ENCODE assay signal across 8 cellular contexts in genomic region chr15:25850154-25851111, GRCh38. TPM values are rescaled to one million over a fixed set of nuclear protein-coding genes. Genes with fewer than 3 reads are reported as not detected.
A peak's percentile ranks its signal among the peaks of the same experiment; 100 is the strongest.
DNase-seq lines count a peak whose midpoint lies in the region; ATAC-seq, FAIRE-seq and TF ChIP-seq lines count a peak whose summit lies in the region.

No MANE protein-coding gene starts in this region.

- H3K9me3 ChIP-seq in SJSA1 (replicated peaks) (no peaks in the 10 kb centered on the region), adipocyte (ENCODE audit: control insufficient read depth, low read length) (no peaks in the 10 kb centered on the region), iPS DF 6.9 (ENCODE audit: control insufficient read depth, insufficient read depth, low read length) (no peaks in the 10 kb centered on the region)

- ATAC-seq in GM18499 (IDR thresholded peaks at IDR 0.05; ENCODE audit: insufficient read depth, unreplicated experiment) (peak; percentile 61), HG02973 (IDR thresholded peaks at IDR 0.05; ENCODE audit: unreplicated experiment) (peak; percentile 84)

- WGBS in iPS DF 6.9 (ENCODE audit: insufficient coverage, insufficient read length), result no CpG with 5 or more reads among the region's 36 CpGs

- H3K4me3 ChIP-seq in SJSA1 (peak overlapping the region; percentile 30), adipocyte (ENCODE audit: low read length) (peak overlapping the region; percentile 75), iPS DF 6.9 (ENCODE audit: low read length) (peak overlapping the region; percentile 45), skin epidermis (peak overlapping the region; percentile 19 to 39 (median 24))

- peak overlapping the region; percentile 86 for H3K9ac ChIP-seq in adipocyte (ENCODE audit: low read length)

- peak; percentile 90 to 94 for DNase-seq in SJSA1 (ENCODE audit: low read depth in 1 of 2, low spot score in 2 of 2)
- peak; percentile 90 for DNase-seq in adipocyte (ENCODE audit: low read depth)
- DNase-seq in iPS DF 6.9 (ENCODE audit: low read depth, low spot score), result no peak
- no peak for DNase-seq in epidermal melanocyte (ENCODE audit: insufficient read length, low spot score)
- no peak for DNase-seq in D721Med (ENCODE audit: insufficient read length, low spot score)

- TF ChIP-seq CTCF in D721Med (IDR thresholded peaks at IDR 0.05; ENCODE audit: insufficient read depth, missing control alignments), result no peak

- no peak for FAIRE-seq in D721Med (lab: Jason Lieb, UNC)

- H3K4me1 ChIP-seq in SJSA1 (replicated peaks) (peaks cover 49% of the 10 kb centered on the region), adipocyte (ENCODE audit: control insufficient read depth, insufficient read depth, low read length) (peaks cover 37% of the 10 kb centered on the region), iPS DF 6.9 (ENCODE audit: control insufficient read depth, insufficient read depth, low read length) (peaks cover 2% of the 10 kb centered on the region)

- H3K36me3 ChIP-seq in SJSA1 (peaks cover 1% of the 10 kb centered on the region), adipocyte (ENCODE audit: control insufficient read depth, insufficient read depth, low read length, severe bottlenecking) (no peaks in the 10 kb centered on the region), iPS DF 6.9 (ENCODE audit: control insufficient read depth, insufficient read depth, low read length) (no peaks in the 10 kb centered on the region)

- peak overlapping the region; percentile 93 for H3K27ac ChIP-seq in SJSA1
- H3K27ac ChIP-seq in iPS DF 6.9 (ENCODE audit: low read length), result no peak overlapping the region
- H3K27ac ChIP-seq in skin epidermis, result peak overlapping the region in 20 of 21 experiments; percentile 56 to 93 (median 81)

- H3K27me3 ChIP-seq in SJSA1 (replicated peaks), result no peaks in the 10 kb centered on the region
- no peaks in the 10 kb centered on the region for H3K27me3 ChIP-seq in adipocyte (replicated peaks; ENCODE audit: control insufficient read depth, insufficient read depth, low read length)
- no peaks in the 10 kb centered on the region for H3K27me3 ChIP-seq in iPS DF 6.9 (ENCODE audit: control insufficient read depth, insufficient read depth, low read length)

RNA-seq across cellular contexts. Expression of gene ATP10A, which starts 12.7 kb away (rescaled TPM):
- 18.1 and 31.3 TPM in 2 replicates for total RNA-seq in SJSA1 (2014; rRNA removed; shearing (Covaris generic))

Comparison
In these comparisons a context has a peak if more than half of its experiments do, and no peak if none do; other contexts are left out.
1. DNase-seq: peak in SJSA1 (2 of 2) and adipocyte (single experiment); none in iPS DF 6.9 (single experiment), epidermal melanocyte (single experiment) and D721Med (single experiment).
2. H3K4me3 ChIP-seq: peak in every context shown above with its lines; median percentile 75 in adipocyte; 45 in iPS DF 6.9; 30 in SJSA1; 24 in skin epidermis.